In genomic region chr5:154437281-154437965, GRCh38 we compare ENCODE assay signal across 27 cellular contexts. TPM values are rescaled to one million over a fixed set of nuclear protein-coding genes. Genes with fewer than 3 reads are reported as not detected.
DNase-seq lines count a peak whose midpoint lies in the region; FAIRE-seq and TF ChIP-seq lines count a peak whose summit lies in the region.
"Had no signal": no experiment of that assay in that cellular context is flagged by ENCODE, and none has a peak within 500 bp of the region (broad histone marks: within the 10 kb centered on the region; RNA-seq: fewer than 3 reads in every experiment).

No MANE protein-coding gene starts in this region.

- POLR2A ChIA-PET in HEK293 (lab: Yijun Ruan, JAX) (interaction anchor here (1.0 kb wide), 1 partner anchor 10 kb away, joined by 4 read pairs; no protein-coding TSS in a partner anchor), RWPE1 (lab: Yijun Ruan, JAX; ENCODE audit: low non-redundant PET) (no interaction called here)

- DNase-seq in RWPE1 (ENCODE audit: low spot score) (no peak), bronchial epithelial cell (ENCODE audit: low read depth) (peak; percentile 26), myocyte (ENCODE audit: low read depth) (peak; percentile 13), BE2C (no peak), NCI-H1694 treated with DMSO at 0.1 percent for 48 hours (lab: John Stamatoyannopoulos, UW) (no peak), NCI-H2081 (lab: John Stamatoyannopoulos, UW) (no peak), NOMO-1 treated with DMSO at 0.1 percent for 48 hours (lab: John Stamatoyannopoulos, UW; ENCODE audit: unreplicated experiment) (no peak)
- DNase-seq: CD4-positive, CD25-positive, alpha-beta regulatory T cell; DMS153; DND-41; HCEC 1CT; NCI-H1092 treated with DMSO at 0.1 percent for 48 hours; NCI-H1436; NCI-H1930; NCI-H2227 treated with DMSO at 0.1 percent for 48 hours; NCI-H510A; NCI-H69; OCI-M1; Peyer's patch; SIG-M5; SK-N-SH had no signal

- H3K27me3 ChIP-seq in bronchial epithelial cell (ENCODE audit: control insufficient read depth, insufficient read depth, low read length), result no peaks in the 10 kb centered on the region
- H3K27me3 ChIP-seq in BE2C, result no peaks in the 10 kb centered on the region
- H3K27me3 ChIP-seq: BLaER1, Peyer's patch had no signal

- FAIRE-seq in bronchial epithelial cell (lab: Jason Lieb, UNC), result no peak
- FAIRE-seq: GM19239, H1 had no signal

- H3K27ac ChIP-seq in HEK293 (ENCODE audit: extremely low read depth, low read depth, low read length) (no peak overlapping the region), RWPE1 (peak overlapping the region; percentile 21)
- H3K27ac ChIP-seq: BLaER1, KMS-11, Peyer's patch had no signal

- H3K4me1 ChIP-seq in HEK293 (ENCODE audit: control insufficient read depth, insufficient read depth, low read length) (no peaks in the 10 kb centered on the region), BE2C (no peaks in the 10 kb centered on the region)
- H3K4me1 ChIP-seq: BLaER1, Peyer's patch had no signal

- H3K36me3 ChIP-seq in HEK293 (ENCODE audit: control insufficient read depth in 2 of 2, insufficient read depth in 1 of 2, low read length in 2 of 2) (peaks cover 37 to 64% of the 10 kb centered on the region in 2 experiments), bronchial epithelial cell (ENCODE audit: control insufficient read depth, insufficient read depth, low read length) (peaks cover 14% of the 10 kb centered on the region), BE2C (peaks cover 10% of the 10 kb centered on the region)

- H3K4me3 ChIP-seq in HEK293 (ENCODE audit: low read depth, low read length), result no peak overlapping the region
- H3K4me3 ChIP-seq in bronchial epithelial cell (ENCODE audit: low read depth, low read length), result no peak overlapping the region
- H3K4me3 ChIP-seq in BE2C (ENCODE audit: low read depth, low read length), result no peak overlapping the region
- H3K4me3 ChIP-seq: BLaER1, Peyer's patch had no signal

- no peak for TF ChIP-seq CTCF in HEK293 (tag by site-specific recombination; IDR thresholded peaks at IDR 0.05)
- TF ChIP-seq CTCF in RWPE1 (conservative IDR thresholded peaks at IDR 0.05; ENCODE audit: low read depth), result no peak
- TF ChIP-seq CTCF in bronchial epithelial cell (IDR thresholded peaks at IDR 0.05; ENCODE audit: insufficient read depth, low read length, severe bottlenecking), result no peak
- no peak for TF ChIP-seq CTCF in BE2C (IDR thresholded peaks at IDR 0.05; ENCODE audit: low read depth, low read length)

- H3K9me3 ChIP-seq in HEK293 (ENCODE audit: control insufficient read depth, insufficient read depth, low read depth, low read length) (no peaks in the 10 kb centered on the region), BE2C (no peaks in the 10 kb centered on the region)
- H3K9me3 ChIP-seq: BLaER1, Peyer's patch, SK-N-SH had no signal

- CTCF ChIA-PET in HEK293 (lab: Yijun Ruan, JAX), result interaction anchor here (0.7 kb wide), 1 partner anchor 365 kb away, joined by 3 read pairs; no protein-coding TSS in a partner anchor
- CTCF ChIA-PET in RWPE1 (lab: Yijun Ruan, JAX), result interaction anchor here (0.6 to 1.7 kb wide), 2 partner anchors 26 to 241 kb away, joined by 3 to 4 read pairs; no protein-coding TSS in a partner anchor

TF ChIP-seq in HEK293, 187 proteins besides CTCF, POLR2A, EP300 and RAD21 (continues in another document):
- TF ChIP-seq ZNF488 (tag by site-specific recombination; IDR thresholded peaks at IDR 0.05), result no peak
- TF ChIP-seq ZNF701 (tag by site-specific recombination; IDR thresholded peaks at IDR 0.05), result no peak
- no peak for TF ChIP-seq HOXD13 (CRISPR knock-in tag; IDR thresholded peaks at IDR 0.05; ENCODE audit: borderline replicate concordance)
- TF ChIP-seq KLF17 (tag by site-specific recombination; IDR thresholded peaks at IDR 0.05), result no peak
- TF ChIP-seq ATF2 (tag by site-specific recombination; IDR thresholded peaks at IDR 0.05; ENCODE audit: low read depth), result no peak
- no peak for TF ChIP-seq ZNF660 (tag by site-specific recombination; IDR thresholded peaks at IDR 0.05)
- TF ChIP-seq ZBTB48 (tag by site-specific recombination; IDR thresholded peaks at IDR 0.05), result no peak
- no peak for TF ChIP-seq ZNF398 (tag by site-specific recombination; IDR thresholded peaks at IDR 0.05)
- no peak for TF ChIP-seq MEIS1 (CRISPR knock-in tag; IDR thresholded peaks at IDR 0.05; ENCODE audit: borderline replicate concordance)
- no peak for TF ChIP-seq ZNF776 (tag by site-specific recombination; IDR thresholded peaks at IDR 0.05; ENCODE audit: borderline replicate concordance)
- TF ChIP-seq OVOL3 (tag by site-specific recombination; IDR thresholded peaks at IDR 0.05), result no peak
- no peak for TF ChIP-seq ZNF548 (tag by site-specific recombination; IDR thresholded peaks at IDR 0.05)
- TF ChIP-seq ZNF394 (tag by site-specific recombination; IDR thresholded peaks at IDR 0.05; ENCODE audit: borderline replicate concordance), result no peak
- TF ChIP-seq ZFP37 (tag by site-specific recombination; IDR thresholded peaks at IDR 0.05), result no peak
- peak; percentile 50; the same call in 1 of the 2 replicates for TF ChIP-seq ZNF121 (tag by site-specific recombination; IDR thresholded peaks at IDR 0.05)
- TF ChIP-seq ZBTB10 (tag by site-specific recombination; IDR thresholded peaks at IDR 0.05), result no peak
- no peak for TF ChIP-seq GFI1B (tag by site-specific recombination; IDR thresholded peaks at IDR 0.05)
- no peak for TF ChIP-seq ZNF112 (tag by site-specific recombination; IDR thresholded peaks at IDR 0.05)

RNA-seq across cellular contexts. Expression of gene SAP30L, which starts 8.4 kb away (rescaled TPM):
- 32.4 and 34.7 TPM in 2 replicates for total RNA-seq in bronchial epithelial cell
- total RNA-seq in myocyte, result 20.2 and 23.4 TPM in 2 replicates
- 33.0 TPM for polyA plus RNA-seq in myocyte (2012)
- 27.3 TPM for polyA plus RNA-seq in BE2C (2012; ENCODE audit: insufficient read depth, insufficient read length, low read depth)

RNA-seq across cellular contexts. Expression of gene HAND1, which starts 40.6 kb away (rescaled TPM):
- total RNA-seq in bronchial epithelial cell (not detected in 2 replicates), myocyte (not detected in 2 replicates)
- not detected for polyA plus RNA-seq in myocyte (2012)
- 289 TPM for polyA plus RNA-seq in BE2C (2012; ENCODE audit: insufficient read depth, insufficient read length, low read depth)
- total RNA-seq: A172; CD4-positive, CD25-positive, alpha-beta regulatory T cell; H1 had no signal
- polyA plus RNA-seq: CD4-positive, CD25-positive, alpha-beta regulatory T cell had no signal

Comparison
In these comparisons a context has a peak if more than half of its experiments do, and no peak if none do; other contexts are left out.
1. DNase-seq: peak in bronchial epithelial cell (single experiment) and myocyte (single experiment); none in RWPE1 (single experiment), BE2C (single experiment), NCI-H1694 treated with DMSO at 0.1 percent for 48 hours (single experiment), NCI-H2081 (0 of 2) and NOMO-1 treated with DMSO at 0.1 percent for 48 hours (single experiment).